In genomic region chr6:100948381-100949133, GRCh38 we compare ENCODE assay signal across 2 cellular contexts.
A peak's percentile ranks its signal among the peaks of the same experiment; 100 is the strongest.
TF ChIP-seq lines count a peak whose summit lies in the region.

No MANE protein-coding gene starts in this region.

TF ChIP-seq in K562, 482 proteins besides CTCF, POLR2A, EP300 and RAD21 (continues in another document):
- no peak for TF ChIP-seq GTF3C2 (IDR thresholded peaks at IDR 0.05; ENCODE audit: borderline replicate concordance, extremely low read depth, insufficient read length)
- TF ChIP-seq ARID1B (IDR thresholded peaks at IDR 0.05): peak; percentile 62
- peak; percentile 73 for TF ChIP-seq CBFA2T3 (IDR thresholded peaks at IDR 0.05)
- TF ChIP-seq ESRRA (IDR thresholded peaks at IDR 0.05; ENCODE audit: borderline replicate concordance, low read depth): peak; percentile 72; the same call in 1 of the 2 replicates
- peak; percentile 60 for TF ChIP-seq CBFA2T2 (conservative IDR thresholded peaks at IDR 0.05)
- TF ChIP-seq TAL1 (IDR thresholded peaks at IDR 0.05): peak; percentile 74
- TF ChIP-seq ZNF263 (CRISPR knock-in tag; IDR thresholded peaks at IDR 0.05; ENCODE audit: borderline replicate concordance): no peak
- no peak for TF ChIP-seq MXD1 (CRISPR knock-in tag; IDR thresholded peaks at IDR 0.05; ENCODE audit: borderline replicate concordance, poor library complexity, severe bottlenecking)
- peak; percentile 93 to 94 for TF ChIP-seq KDM1A (IDR thresholded peaks at IDR 0.05)
- no peak for TF ChIP-seq CEBPG (CRISPR knock-in tag; IDR thresholded peaks at IDR 0.05)
- 0 out of 4 replicates have a peak, but pooled peaks of 1 of the 2 experiments have one; percentile 12 for TF ChIP-seq CEBPG (tag; conservative IDR thresholded peaks at IDR 0.05 in 1 of 2, IDR thresholded peaks at IDR 0.05 in 1 of 2)
- no peak for TF ChIP-seq E2F1 (CRISPR knock-in tag; IDR thresholded peaks at IDR 0.05)
- TF ChIP-seq ATF3 (IDR thresholded peaks at IDR 0.05): peak; percentile 20; the same call in 1 of the 2 replicates
- no peak for TF ChIP-seq ATF3 (CRISPR knock-in tag; conservative IDR thresholded peaks at IDR 0.05)
- peak in 1 of 2 experiments; percentile 66; a peak in 2 of 4 replicates for TF ChIP-seq HDAC1 (IDR thresholded peaks at IDR 0.05)
- no peak for TF ChIP-seq GABPB1 (CRISPR knock-in tag; IDR thresholded peaks at IDR 0.05)
- TF ChIP-seq SOX6 (IDR thresholded peaks at IDR 0.05): peak; percentile 53; the same call in 1 of the 2 replicates
- peak; percentile 92 for TF ChIP-seq HES1 (IDR thresholded peaks at IDR 0.05; ENCODE audit: low read depth)
- TF ChIP-seq ATF7 (IDR thresholded peaks at IDR 0.05): 0 out of 2 replicates have a peak, but pooled peaks have one; percentile 21
- no peak for TF ChIP-seq GTF2A2 (tag; IDR thresholded peaks at IDR 0.05)
- peak; percentile 48; the same call in 1 of the 2 replicates for TF ChIP-seq CEBPB (tag; IDR thresholded peaks at IDR 0.05)
- TF ChIP-seq MCM2 (IDR thresholded peaks at IDR 0.05; ENCODE audit: low read depth): no peak
- no peak for TF ChIP-seq GMEB1 (CRISPR knock-in tag; IDR thresholded peaks at IDR 0.05)
- 0 out of 4 replicates have a peak, but pooled peaks of 1 of the 2 experiments have one; percentile 29 for TF ChIP-seq TEAD1 (CRISPR knock-in tag; IDR thresholded peaks at IDR 0.05)
- TF ChIP-seq MEIS2 (IDR thresholded peaks at IDR 0.05; ENCODE audit: partially characterized antibody): peak; percentile 52

TF ChIP-seq in HepG2, 621 proteins besides CTCF, POLR2A, EP300 and RAD21 (continued from another document and continues in another):
- TF ChIP-seq ARHGAP35 (CRISPR knock-in tag; IDR thresholded peaks at IDR 0.05; ENCODE audit: borderline replicate concordance) (no peak), ZNF468 (CRISPR knock-in tag; IDR thresholded peaks at IDR 0.05) (no peak), ATF2 (CRISPR knock-in tag; IDR thresholded peaks at IDR 0.05) (0 out of 2 replicates have a peak, but pooled peaks have one; percentile 24), ZNF784 (CRISPR knock-in tag; IDR thresholded peaks at IDR 0.05; ENCODE audit: borderline replicate concordance) (no peak), ZNF580 (CRISPR knock-in tag; IDR thresholded peaks at IDR 0.05; ENCODE audit: borderline replicate concordance, low read depth) (no peak), PHF21A (CRISPR knock-in tag; IDR thresholded peaks at IDR 0.05) (peak; percentile 59), MTA1 (CRISPR knock-in tag; IDR thresholded peaks at IDR 0.05; ENCODE audit: borderline replicate concordance) (no peak), ZC3H4 (CRISPR knock-in tag; IDR thresholded peaks at IDR 0.05; ENCODE audit: borderline replicate concordance) (no peak), YEATS2 (CRISPR knock-in tag; IDR thresholded peaks at IDR 0.05; ENCODE audit: borderline replicate concordance) (no peak), MED13 (CRISPR knock-in tag; IDR thresholded peaks at IDR 0.05) (no peak), POGK (CRISPR knock-in tag; conservative IDR thresholded peaks at IDR 0.05) (no peak), KDM1A (CRISPR knock-in tag; IDR thresholded peaks at IDR 0.05) (no peak), SKI (IDR thresholded peaks at IDR 0.05; ENCODE audit: partially characterized antibody) (peak; percentile 38), NFIC (IDR thresholded peaks at IDR 0.05; ENCODE audit: low read length) (no peak), E2F5 (CRISPR knock-in tag; conservative IDR thresholded peaks at IDR 0.05) (no peak), ZNF224 (CRISPR knock-in tag; IDR thresholded peaks at IDR 0.05) (no peak), ZNF75D (CRISPR knock-in tag; IDR thresholded peaks at IDR 0.05; ENCODE audit: borderline replicate concordance) (no peak), ATF4 (CRISPR knock-in tag; IDR thresholded peaks at IDR 0.05) (peak in 1 of 2 experiments; percentile 90; a peak in 2 of 4 replicates), HDAC1 (CRISPR knock-in tag; IDR thresholded peaks at IDR 0.05) (no peak), ZNF274 (CRISPR knock-in tag; IDR thresholded peaks at IDR 0.05) (no peak), SOX6 (IDR thresholded peaks at IDR 0.05) (no peak), SOX6 (CRISPR knock-in tag; IDR thresholded peaks at IDR 0.05) (peak; percentile 70; the same call in 1 of the 2 replicates), HMG20A (CRISPR knock-in tag; IDR thresholded peaks at IDR 0.05; ENCODE audit: borderline replicate concordance) (peak; percentile 83; the same call in 1 of the 2 replicates), EEA1 (CRISPR knock-in tag; IDR thresholded peaks at IDR 0.05; ENCODE audit: borderline replicate concordance) (no peak), GFI1 (CRISPR knock-in tag; IDR thresholded peaks at IDR 0.05; ENCODE audit: borderline replicate concordance) (peak; percentile 94), MZF1 (CRISPR knock-in tag; IDR thresholded peaks at IDR 0.05; ENCODE audit: borderline replicate concordance) (no peak), JUND (CRISPR knock-in tag; IDR thresholded peaks at IDR 0.05) (no peak), FOXA1 (IDR thresholded peaks at IDR 0.05) (peak; percentile 51; the same call in 1 of the 2 replicates), FOXA1 (CRISPR knock-in tag; IDR thresholded peaks at IDR 0.05) (peak; percentile 89), DZIP1 (CRISPR knock-in tag; IDR thresholded peaks at IDR 0.05) (no peak), CCAR2 (optimal IDR thresholded peaks at IDR 0.05; ENCODE audit: low read depth, low read length) (no peak), THAP11 (CRISPR knock-in tag; IDR thresholded peaks at IDR 0.05) (peak; percentile 32; the same call in 1 of the 2 replicates), CCDC6 (CRISPR knock-in tag; IDR thresholded peaks at IDR 0.05) (no peak), RBM22 (optimal IDR thresholded peaks at IDR 0.05; ENCODE audit: low read length) (no peak), ESRRA (CRISPR knock-in tag; IDR thresholded peaks at IDR 0.05; ENCODE audit: low read depth) (no peak), TFDP2 (CRISPR knock-in tag; IDR thresholded peaks at IDR 0.05) (no peak)
